28 cellular contexts compared by ENCODE assay signal in genomic region chr5:62299600-62299999, GRCh38. TPM values are rescaled to one million over a fixed set of nuclear protein-coding genes. Genes with fewer than 3 reads are reported as not detected.
DNase-seq lines count a peak whose midpoint lies in the region; ATAC-seq and TF ChIP-seq lines count a peak whose summit lies in the region.
"Had no signal": no experiment of that assay in that cellular context is flagged by ENCODE, and none has a peak within 500 bp of the region (broad histone marks: within the 10 kb centered on the region; RNA-seq: fewer than 3 reads in every experiment).

No MANE protein-coding gene starts in this region.

- no peak overlapping the region for H3K4me2 ChIP-seq in DND-41 (ENCODE audit: insufficient read depth, low read length)

- H3K36me3 Mint-ChIP-seq in activated T-cell treated with anti-CD3 and anti-CD28 coated beads, Interleukin-2, amount 50 U/mL, for 4 hours (ENCODE audit: insufficient read depth), result no peaks in the 10 kb centered on the region
- H3K36me3 Mint-ChIP-seq in activated T-helper 1 cell treated with anti-CD3 and anti-CD28 coated beads, Interleukin-12 subunit alpha, Interleukin-12 subunit beta, Interleukin-2, Interleukin-4 antibody, amounts not matched to agents 30 ng/mL and 10 ng/mL and 1 ng/mL, durations not matched to agents 14 hours and 24 hours and 36 hours (ENCODE audit: low read depth), result peaks cover 7% of the 10 kb centered on the region
- H3K36me3 Mint-ChIP-seq: mesothelial cell of epicardium; natural killer cell; stimulated activated naive B cell treated with anti-CD40 and anti-IgM and Interleukin-4, amounts not matched to agents 10 μg/mL and 1 μg/mL and 100 μg/mL, for 72 hours had no signal

- H2AFZ ChIP-seq in DND-41 (ENCODE audit: low read depth, low read length), result no peak overlapping the region
- H2AFZ ChIP-seq: GM23248 had no signal

- 81 to 95% methylated on average over 1 of the region's 1 CpG for WGBS in thyroid gland, 2 donors

- intact Hi-C loops in activated T-helper 1 cell treated with anti-CD3 and anti-CD28 coated beads, Interleukin-12 subunit alpha, Interleukin-12 subunit beta, Interleukin-2, Interleukin-4 antibody, amounts not matched to agents 30 ng/mL and 10 ng/mL and 1 ng/mL, durations not matched to agents 14 hours and 24 hours and 36 hours (cut with micrococcal nuclease), result no loop called here
- intact Hi-C loops in thyroid gland (cut with DNase I), result no loop called here

- no peaks in the 10 kb centered on the region for H3K9me3 Mint-ChIP-seq in activated T-cell treated with anti-CD3 and anti-CD28 coated beads, Interleukin-2, amount 50 U/mL, for 4 hours
- H3K9me3 Mint-ChIP-seq in activated T-helper 1 cell treated with anti-CD3 and anti-CD28 coated beads, Interleukin-12 subunit alpha, Interleukin-12 subunit beta, Interleukin-2, Interleukin-4 antibody, amounts not matched to agents 30 ng/mL and 10 ng/mL and 1 ng/mL, durations not matched to agents 14 hours and 24 hours and 36 hours, result peaks cover 3% of the 10 kb centered on the region
- H3K9me3 Mint-ChIP-seq: dendritic cell treated with granulocyte-macrophage colony-stimulating factor and Interleukin-4, amounts not matched to agents 40 ng/mL and 50 ng/mL, for 4 days; HFFc6; natural killer cell; stimulated activated naive B cell treated with anti-CD40 and anti-IgM and Interleukin-4, amounts not matched to agents 10 μg/mL and 1 μg/mL and 100 μg/mL, for 72 hours had no signal

- H3K9ac ChIP-seq in DND-41 (ENCODE audit: low read depth, low read length), result no peak overlapping the region
- H3K9ac ChIP-seq: BLaER1 treated with 17β-estradiol and CSF1 and Interleukin-3, amounts not matched to agents 10 nM and 100 nM; GM23248 had no signal

- H3K27ac Mint-ChIP-seq in activated T-helper 1 cell treated with anti-CD3 and anti-CD28 coated beads, Interleukin-12 subunit alpha, Interleukin-12 subunit beta, Interleukin-2, Interleukin-4 antibody, amounts not matched to agents 30 ng/mL and 10 ng/mL and 1 ng/mL, durations not matched to agents 14 hours and 24 hours and 36 hours, result peak overlapping the region; percentile 82
- H3K27ac Mint-ChIP-seq: dendritic cell treated with granulocyte-macrophage colony-stimulating factor and Interleukin-4, amounts not matched to agents 40 ng/mL and 50 ng/mL, for 4 days; HFFc6; mesothelial cell of epicardium; stimulated activated naive B cell treated with anti-CD40 and anti-IgM and Interleukin-4, amounts not matched to agents 10 μg/mL and 1 μg/mL and 100 μg/mL, for 72 hours had no signal

- peak in 1 of 2 donors; percentile 66 for ATAC-seq in activated T-cell treated with anti-CD3 and anti-CD28 coated beads, Interleukin-2, amount 50 U/mL, for 4 hours
- peak; percentile 70 for ATAC-seq in DND-41 (ENCODE audit: insufficient read depth, low read depth)
- no peak for ATAC-seq in GM19397 (IDR thresholded peaks at IDR 0.05; ENCODE audit: unreplicated experiment)
- no peak for ATAC-seq in GM18907 (IDR thresholded peaks at IDR 0.05; ENCODE audit: unreplicated experiment)
- ATAC-seq: natural killer cell; stimulated activated naive B cell treated with anti-CD40 and anti-IgM and Interleukin-4, amounts not matched to agents 10 μg/mL and 1 μg/mL and 100 μg/mL, for 72 hours had no signal

- TF ChIP-seq POLR2A in thyroid gland (IDR thresholded peaks at IDR 0.05), result no peak

- no peaks in the 10 kb centered on the region for H3K27me3 ChIP-seq in DND-41 (ENCODE audit: insufficient read depth, low read length, poor library complexity)
- no peaks in the 10 kb centered on the region for H3K27me3 ChIP-seq in effector memory CD4-positive, alpha-beta T cell (replicated peaks; ENCODE audit: control insufficient read depth, insufficient read depth, low read length, poor library complexity, severe bottlenecking)
- no peaks in the 10 kb centered on the region for H3K27me3 ChIP-seq in thyroid gland
- H3K27me3 ChIP-seq: BLaER1 treated with 17β-estradiol and CSF1 and Interleukin-3, amounts not matched to agents 10 nM and 100 nM; cardiac muscle cell; spleen; tibial artery had no signal

- no peak for DNase-seq in activated T-cell treated with anti-CD3 and anti-CD28 coated beads, Interleukin-2, amount 50 U/mL, for 4 hours
- no peak for DNase-seq in activated T-cell treated with anti-CD3 and anti-CD28 coated beads for 4 hours
- no peak for DNase-seq in DND-41
- no peak for DNase-seq in activated T-helper 1 cell treated with anti-CD3 and anti-CD28 coated beads, Interleukin-12 subunit alpha, Interleukin-12 subunit beta, Interleukin-2, Interleukin-4 antibody, amounts not matched to agents 30 ng/mL and 10 ng/mL and 1 ng/mL, durations not matched to agents 14 hours and 24 hours and 36 hours (ENCODE audit: low spot score)
- no peak for DNase-seq in effector memory CD4-positive, alpha-beta T cell
- DNase-seq in thyroid gland, result no peak
- DNase-seq: activated effector memory CD4-positive, alpha-beta T cell treated with anti-CD3 and anti-CD28 coated beads, Interleukin-2, amount 50 U/mL, for 16 hours; aorta; GM23248; HFFc6; IMR-90; islet precursor cell; natural killer cell; NCI-H2029 treated with DMSO at 0.1 percent for 48 hours; NCI-H226; retina; RPMI8226; spleen; stimulated activated CD4-positive, alpha-beta T cell treated with anti-CD3 and anti-CD28 coated beads, Interleukin-2, amount 100 ng/mL, for 48 hours; stimulated activated naive B cell treated with anti-CD40 and anti-IgM and Interleukin-4, amounts not matched to agents 10 μg/mL and 1 μg/mL and 100 μg/mL, for 72 hours; tibial artery; WERI-Rb-1 had no signal

- peak overlapping the region; percentile 22 for H3K4me3 Mint-ChIP-seq in activated T-cell treated with anti-CD3 and anti-CD28 coated beads, Interleukin-2, amount 50 U/mL, for 4 hours
- H3K4me3 Mint-ChIP-seq in activated T-helper 1 cell treated with anti-CD3 and anti-CD28 coated beads, Interleukin-12 subunit alpha, Interleukin-12 subunit beta, Interleukin-2, Interleukin-4 antibody, amounts not matched to agents 30 ng/mL and 10 ng/mL and 1 ng/mL, durations not matched to agents 14 hours and 24 hours and 36 hours, result peak overlapping the region; percentile 40
- H3K4me3 Mint-ChIP-seq: dendritic cell treated with granulocyte-macrophage colony-stimulating factor and Interleukin-4, amounts not matched to agents 40 ng/mL and 50 ng/mL, for 4 days; HFFc6; mesothelial cell of epicardium; natural killer cell; stimulated activated naive B cell treated with anti-CD40 and anti-IgM and Interleukin-4, amounts not matched to agents 10 μg/mL and 1 μg/mL and 100 μg/mL, for 72 hours had no signal

- H3K9me3 ChIP-seq in DND-41 (ENCODE audit: insufficient read depth, low read length, severe bottlenecking), result no peaks in the 10 kb centered on the region
- no peaks in the 10 kb centered on the region for H3K9me3 ChIP-seq in effector memory CD4-positive, alpha-beta T cell (ENCODE audit: control insufficient read depth, low read length)
- no peaks in the 10 kb centered on the region for H3K9me3 ChIP-seq in thyroid gland
- H3K9me3 ChIP-seq: BLaER1 treated with 17β-estradiol and CSF1 and Interleukin-3, amounts not matched to agents 10 nM and 100 nM; spleen; tibial artery had no signal

- H3K27ac ChIP-seq in DND-41 (ENCODE audit: low read length) (no peak overlapping the region), thyroid gland (no peak overlapping the region)
- peak overlapping the region; percentile 55 for H3K27ac ChIP-seq in effector memory CD4-positive, alpha-beta T cell (ENCODE audit: insufficient read depth, low read length, poor library complexity, severe bottlenecking)
- H3K27ac ChIP-seq: BLaER1 treated with 17β-estradiol and CSF1 and Interleukin-3, amounts not matched to agents 10 nM and 100 nM; cardiac muscle cell; GM23248; tibial artery; WERI-Rb-1 had no signal

- H3K4me1 ChIP-seq in DND-41 (ENCODE audit: insufficient read depth, low read length), result peaks cover 18% of the 10 kb centered on the region
- H3K4me1 ChIP-seq in effector memory CD4-positive, alpha-beta T cell (ENCODE audit: control insufficient read depth, insufficient read depth, low read length, poor library complexity, severe bottlenecking), result peaks cover 21% of the 10 kb centered on the region
- H3K4me1 ChIP-seq in thyroid gland, result no peaks in the 10 kb centered on the region
- H3K4me1 ChIP-seq: tibial artery had no signal

- no peaks in the 10 kb centered on the region for H3K27me3 Mint-ChIP-seq in activated T-cell treated with anti-CD3 and anti-CD28 coated beads, Interleukin-2, amount 50 U/mL, for 4 hours (ENCODE audit: low read depth)
- H3K27me3 Mint-ChIP-seq in activated T-helper 1 cell treated with anti-CD3 and anti-CD28 coated beads, Interleukin-12 subunit alpha, Interleukin-12 subunit beta, Interleukin-2, Interleukin-4 antibody, amounts not matched to agents 30 ng/mL and 10 ng/mL and 1 ng/mL, durations not matched to agents 14 hours and 24 hours and 36 hours (ENCODE audit: insufficient read depth), result no peaks in the 10 kb centered on the region
- H3K27me3 Mint-ChIP-seq: dendritic cell treated with granulocyte-macrophage colony-stimulating factor and Interleukin-4, amounts not matched to agents 40 ng/mL and 50 ng/mL, for 4 days had no signal

- H3K36me3 ChIP-seq in DND-41 (ENCODE audit: insufficient read depth, low read length) (no peaks in the 10 kb centered on the region), thyroid gland (no peaks in the 10 kb centered on the region)
- no peaks in the 10 kb centered on the region for H3K36me3 ChIP-seq in effector memory CD4-positive, alpha-beta T cell (ENCODE audit: control insufficient read depth, insufficient read depth, low read length)
- H3K36me3 ChIP-seq: BLaER1 treated with 17β-estradiol and CSF1 and Interleukin-3, amounts not matched to agents 10 nM and 100 nM; cardiac muscle cell; spleen; tibial artery; WERI-Rb-1 had no signal

- H3K4me3 ChIP-seq in DND-41 (ENCODE audit: low read depth in 1 of 2, low read length in 2 of 2), result no peak overlapping the region
- no peak overlapping the region for H3K4me3 ChIP-seq in effector memory CD4-positive, alpha-beta T cell (ENCODE audit: insufficient read depth, low read depth, low read length, poor library complexity, severe bottlenecking)
- H3K4me3 ChIP-seq in thyroid gland (replicated peaks in 1 of 3), result no peak overlapping the region
- H3K4me3 ChIP-seq: BLaER1 treated with 17β-estradiol and CSF1 and Interleukin-3, amounts not matched to agents 10 nM and 100 nM; cardiac muscle cell; GM23248; spleen; tibial artery had no signal

- no peaks in the 10 kb centered on the region for H4K20me1 ChIP-seq in DND-41 (ENCODE audit: insufficient read depth, low read length)
- H4K20me1 ChIP-seq: BLaER1 treated with 17β-estradiol and CSF1 and Interleukin-3, amounts not matched to agents 10 nM and 100 nM had no signal

- H3K4me1 Mint-ChIP-seq in activated T-cell treated with anti-CD3 and anti-CD28 coated beads, Interleukin-2, amount 50 U/mL, for 4 hours (ENCODE audit: low read depth), result peaks cover 50% of the 10 kb centered on the region
- H3K4me1 Mint-ChIP-seq in activated T-helper 1 cell treated with anti-CD3 and anti-CD28 coated beads, Interleukin-12 subunit alpha, Interleukin-12 subunit beta, Interleukin-2, Interleukin-4 antibody, amounts not matched to agents 30 ng/mL and 10 ng/mL and 1 ng/mL, durations not matched to agents 14 hours and 24 hours and 36 hours (ENCODE audit: low read depth), result peaks cover 70% of the 10 kb centered on the region

- TF ChIP-seq CTCF in DND-41 (IDR thresholded peaks at IDR 0.05; ENCODE audit: borderline replicate concordance, extremely low read depth, low read length, poor library complexity, severe bottlenecking) (no peak), thyroid gland (IDR thresholded peaks at IDR 0.05) (no peak)

- H3K79me2 ChIP-seq in DND-41 (ENCODE audit: insufficient read depth, low read length), result no peaks in the 10 kb centered on the region

RNA-seq across cellular contexts. Expression of gene KIF2A, which starts 6.4 kb away (rescaled TPM):
- 100 to 1,000 TPM; 103 to 125 (median 125) TPM for total RNA-seq in activated T-cell treated with anti-CD3 and anti-CD28 coated beads, Interleukin-2, amount 50 U/mL, for 4 hours
- 235 and 240 TPM in 2 replicates for total RNA-seq in activated T-helper 1 cell treated with anti-CD3 and anti-CD28 coated beads, Interleukin-12 subunit alpha, Interleukin-12 subunit beta, Interleukin-2, Interleukin-4 antibody, amounts not matched to agents 30 ng/mL and 10 ng/mL and 1 ng/mL, durations not matched to agents 14 hours and 24 hours and 36 hours
- 100 to 1,000 TPM in 1 of 4 donors, 10 to 100 TPM in 3; 34.9 to 118 (median 54.8) TPM for total RNA-seq in thyroid gland
